Comparison of ENCODE assay signal across 36 cellular contexts in the genomic region with DNA sequence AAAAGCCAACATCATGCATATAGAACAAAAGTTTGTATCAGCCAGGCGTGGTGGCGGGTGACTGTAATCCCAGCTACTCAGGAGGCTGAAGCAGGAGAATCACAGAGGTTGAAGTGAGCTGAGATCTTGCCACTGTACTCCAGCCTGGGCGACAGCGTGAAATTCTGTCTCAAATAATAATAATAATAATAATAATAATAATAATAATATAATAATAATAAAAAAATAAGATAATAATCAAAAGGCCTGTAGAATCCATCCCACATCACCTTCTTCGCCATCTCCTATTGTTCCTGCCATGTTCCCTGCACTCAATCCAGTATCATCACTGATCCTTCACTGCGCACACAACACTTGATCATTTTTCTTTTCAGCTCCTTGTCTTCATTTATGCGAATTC.
"Had no signal": no experiment of that assay in that cellular context is flagged by ENCODE, and none has a peak within 500 bp of the region (broad histone marks: within the 10 kb centered on the region; RNA-seq: fewer than 3 reads in every experiment).

No MANE protein-coding gene starts in this region.

- H3K4me3 Mint-ChIP-seq: activated naive CD4-positive, alpha-beta T cell treated with anti-CD3 and anti-CD28 coated beads for 36 hours; activated naive CD4-positive, alpha-beta T cell treated with anti-CD3 and anti-CD28 coated beads, Interleukin-2, amount 10 ng/mL, durations not matched to agents 7 days and 5 days; activated naive CD4-positive, alpha-beta T cell treated with anti-CD3 and anti-CD28 coated beads, Interleukin-2, amount 50 U/mL, for 24 hours; activated naive CD8-positive, alpha-beta T cell; activated naive CD8-positive, alpha-beta T cell treated with anti-CD3 and anti-CD28 coated beads for 36 hours; activated naive CD8-positive, alpha-beta T cell treated with anti-CD3 and anti-CD28 coated beads, Interleukin-2, amount 10 ng/mL, durations not matched to agents 7 days and 5 days; activated naive CD8-positive, alpha-beta T cell treated with anti-CD3 and anti-CD28 coated beads, Interleukin-2, amount 50 U/mL, for 24 hours; activated T-cell treated with anti-CD3 and anti-CD28 coated beads, Interleukin-2, amount 50 U/mL, for 4 hours; activated T-cell treated with anti-CD3 and anti-CD28 coated beads, Interleukin-2, amount 50 U/mL, for 72 hours; activated T-helper 1 cell treated with anti-CD3 and anti-CD28 coated beads, Interleukin-12 subunit alpha, Interleukin-12 subunit beta, Interleukin-2, Interleukin-4 antibody, amounts not matched to agents 30 ng/mL and 10 ng/mL and 1 ng/mL, durations not matched to agents 14 hours and 24 hours and 36 hours; activated T-helper 17 cell treated with anti-CD3 and anti-CD28 coated beads, Interleukin-2, amount 50 U/mL, for 72 hours; brain; central memory CD8-positive, alpha-beta T cell had no signal

- H3K4me1 ChIP-seq: adrenal gland, ascending aorta, body of pancreas, breast epithelium had no signal

- H3K27ac Mint-ChIP-seq: activated naive CD4-positive, alpha-beta T cell treated with anti-CD3 and anti-CD28 coated beads for 36 hours; activated naive CD4-positive, alpha-beta T cell treated with anti-CD3 and anti-CD28 coated beads, Interleukin-2, amount 10 ng/mL, durations not matched to agents 7 days and 5 days; activated naive CD4-positive, alpha-beta T cell treated with anti-CD3 and anti-CD28 coated beads, Interleukin-2, amount 50 U/mL, for 24 hours; activated naive CD4-positive, alpha-beta T cell treated with anti-CD3 and anti-CD28 coated beads, Interleukin-2, amount 50 U/mL, for 72 hours; activated naive CD8-positive, alpha-beta T cell; activated naive CD8-positive, alpha-beta T cell treated with anti-CD3 and anti-CD28 coated beads for 36 hours; activated naive CD8-positive, alpha-beta T cell treated with anti-CD3 and anti-CD28 coated beads, Interleukin-2, amount 10 ng/mL, durations not matched to agents 7 days and 5 days; activated naive CD8-positive, alpha-beta T cell treated with anti-CD3 and anti-CD28 coated beads, Interleukin-2, amount 50 U/mL, for 24 hours; activated T-cell treated with anti-CD3 and anti-CD28 coated beads, Interleukin-2, amount 50 U/mL, for 72 hours; activated T-helper 1 cell treated with anti-CD3 and anti-CD28 coated beads, Interleukin-12 subunit alpha, Interleukin-12 subunit beta, Interleukin-2, Interleukin-4 antibody, amounts not matched to agents 30 ng/mL and 10 ng/mL and 1 ng/mL, durations not matched to agents 14 hours and 24 hours and 36 hours; activated T-helper 17 cell treated with anti-CD3 and anti-CD28 coated beads, Interleukin-2, amount 50 U/mL, for 72 hours; activated T-helper 2 cell treated with anti-CD3 and anti-CD28 coated beads, Interferon-gamma antibody, Interleukin-2, Interleukin-4, amounts not matched to agents 10 μg/mL and 5 μg/mL and 100 μg/mL, durations not matched to agents 14 hours and 24 hours and 36 hours; brain had no signal

- H3K36me3 ChIP-seq: adrenal gland, ascending aorta, brain microvascular endothelial cell, breast epithelium, cardiac muscle cell had no signal

- H3K9me3 Mint-ChIP-seq: activated naive CD4-positive, alpha-beta T cell treated with anti-CD3 and anti-CD28 coated beads for 36 hours; activated naive CD4-positive, alpha-beta T cell treated with anti-CD3 and anti-CD28 coated beads, Interleukin-2, amount 10 ng/mL, durations not matched to agents 7 days and 5 days; activated naive CD4-positive, alpha-beta T cell treated with anti-CD3 and anti-CD28 coated beads, Interleukin-2, amount 50 U/mL, for 24 hours; activated naive CD8-positive, alpha-beta T cell treated with anti-CD3 and anti-CD28 coated beads for 36 hours; activated naive CD8-positive, alpha-beta T cell treated with anti-CD3 and anti-CD28 coated beads, Interleukin-2, amount 10 ng/mL, durations not matched to agents 7 days and 5 days; activated naive CD8-positive, alpha-beta T cell treated with anti-CD3 and anti-CD28 coated beads, Interleukin-2, amount 50 U/mL, for 24 hours; activated T-cell treated with anti-CD3 and anti-CD28 coated beads, Interleukin-2, amount 50 U/mL, for 4 hours; activated T-helper 1 cell treated with anti-CD3 and anti-CD28 coated beads, Interleukin-12 subunit alpha, Interleukin-12 subunit beta, Interleukin-2, Interleukin-4 antibody, amounts not matched to agents 30 ng/mL and 10 ng/mL and 1 ng/mL, durations not matched to agents 14 hours and 24 hours and 36 hours; activated T-helper 17 cell treated with anti-CD3 and anti-CD28 coated beads, Interleukin-2, amount 50 U/mL, for 72 hours; activated T-helper 2 cell treated with anti-CD3 and anti-CD28 coated beads, Interferon-gamma antibody, Interleukin-2, Interleukin-4, amounts not matched to agents 10 μg/mL and 5 μg/mL and 100 μg/mL, durations not matched to agents 14 hours and 24 hours and 36 hours; brain had no signal

- DNase-seq: activated effector memory CD4-positive, alpha-beta T cell treated with anti-CD3 and anti-CD28 coated beads, Interleukin-2, amount 50 U/mL, for 16 hours; activated effector memory CD4-positive, alpha-beta T cell treated with Interleukin-2 at 50 U/mL for 16 hours; activated gamma-delta T cell; activated gamma-delta T cell treated with Interleukin-2 at 50 U/mL for 16 hours; activated naive CD4-positive, alpha-beta T cell; activated naive CD4-positive, alpha-beta T cell treated with anti-CD3 and anti-CD28 coated beads for 36 hours; activated naive CD4-positive, alpha-beta T cell treated with anti-CD3 and anti-CD28 coated beads, Interleukin-2, amount 10 ng/mL, durations not matched to agents 7 days and 5 days; activated naive CD4-positive, alpha-beta T cell treated with anti-CD3 and anti-CD28 coated beads, Interleukin-2, amount 50 U/mL, for 16 hours; activated naive CD4-positive, alpha-beta T cell treated with Interleukin-2 at 50 U/mL for 16 hours; activated naive CD8-positive, alpha-beta T cell treated with anti-CD3 and anti-CD28 coated beads for 36 hours; activated naive CD8-positive, alpha-beta T cell treated with anti-CD3 and anti-CD28 coated beads, Interleukin-2, amount 10 ng/mL, durations not matched to agents 7 days and 5 days; activated naive CD8-positive, alpha-beta T cell treated with anti-CD3 and anti-CD28 coated beads, Interleukin-2, amount 50 U/mL, for 24 hours; activated T-cell treated with anti-CD3 and anti-CD28 coated beads, Interleukin-2, amount 50 U/mL, for 4 hours; activated T-cell treated with anti-CD3 and anti-CD28 coated beads, Interleukin-2, amount 50 U/mL, for 48 hours; activated T-cell treated with anti-CD3 and anti-CD28 coated beads, Interleukin-2, amount 50 U/mL, for 72 hours; adrenal gland; amniotic stem cell; amygdala; anterior cingulate cortex; aorta; body of pancreas; brain microvascular endothelial cell; caudate nucleus; central memory CD4-positive, alpha-beta T cell; cerebellar nuclear complex had no signal

- H3K4me3 ChIP-seq: adrenal gland, ascending aorta, body of pancreas, breast epithelium, cardiac muscle cell had no signal

- H3K36me3 Mint-ChIP-seq: activated naive CD4-positive, alpha-beta T cell treated with anti-CD3 and anti-CD28 coated beads, Interleukin-2, amount 10 ng/mL, durations not matched to agents 7 days and 5 days; activated naive CD4-positive, alpha-beta T cell treated with anti-CD3 and anti-CD28 coated beads, Interleukin-2, amount 50 U/mL, for 24 hours; activated naive CD4-positive, alpha-beta T cell treated with anti-CD3 and anti-CD28 coated beads, Interleukin-2, amount 50 U/mL, for 72 hours; activated naive CD8-positive, alpha-beta T cell; activated naive CD8-positive, alpha-beta T cell treated with anti-CD3 and anti-CD28 coated beads for 36 hours; activated naive CD8-positive, alpha-beta T cell treated with anti-CD3 and anti-CD28 coated beads, Interleukin-2, amount 10 ng/mL, durations not matched to agents 7 days and 5 days; brain had no signal

- ATAC-seq: activated naive CD4-positive, alpha-beta T cell treated with anti-CD3 and anti-CD28 coated beads, Interleukin-2, amount 50 U/mL, for 72 hours; activated naive CD8-positive, alpha-beta T cell treated with anti-CD3 and anti-CD28 coated beads, Interleukin-2, amount 50 U/mL, for 24 hours; activated T-cell treated with anti-CD3 and anti-CD28 coated beads, Interleukin-2, amount 50 U/mL, for 4 hours; activated T-cell treated with anti-CD3 and anti-CD28 coated beads, Interleukin-2, amount 50 U/mL, for 72 hours; activated T-helper 17 cell treated with anti-CD3 and anti-CD28 coated beads, Interleukin-2, amount 50 U/mL, for 72 hours; body of pancreas had no signal

- H3K27ac ChIP-seq: adrenal gland, ascending aorta, body of pancreas, brain microvascular endothelial cell, breast epithelium, cardiac muscle cell had no signal

- H3K27me3 Mint-ChIP-seq: activated naive CD4-positive, alpha-beta T cell treated with anti-CD3 and anti-CD28 coated beads, Interleukin-2, amount 10 ng/mL, durations not matched to agents 7 days and 5 days; activated naive CD4-positive, alpha-beta T cell treated with anti-CD3 and anti-CD28 coated beads, Interleukin-2, amount 50 U/mL, for 24 hours; activated naive CD8-positive, alpha-beta T cell; activated naive CD8-positive, alpha-beta T cell treated with anti-CD3 and anti-CD28 coated beads for 36 hours; activated naive CD8-positive, alpha-beta T cell treated with anti-CD3 and anti-CD28 coated beads, Interleukin-2, amount 10 ng/mL, durations not matched to agents 7 days and 5 days; central memory CD8-positive, alpha-beta T cell had no signal

- H3K27me3 ChIP-seq: adrenal gland, ascending aorta, body of pancreas, brain microvascular endothelial cell, breast epithelium, cardiac muscle cell had no signal

- H3K4me1 Mint-ChIP-seq: activated naive CD4-positive, alpha-beta T cell treated with anti-CD3 and anti-CD28 coated beads, Interleukin-2, amount 10 ng/mL, durations not matched to agents 7 days and 5 days; activated naive CD4-positive, alpha-beta T cell treated with anti-CD3 and anti-CD28 coated beads, Interleukin-2, amount 50 U/mL, for 24 hours; activated naive CD8-positive, alpha-beta T cell treated with anti-CD3 and anti-CD28 coated beads for 36 hours; activated naive CD8-positive, alpha-beta T cell treated with anti-CD3 and anti-CD28 coated beads, Interleukin-2, amount 10 ng/mL, durations not matched to agents 7 days and 5 days; activated naive CD8-positive, alpha-beta T cell treated with anti-CD3 and anti-CD28 coated beads, Interleukin-2, amount 50 U/mL, for 24 hours; activated T-helper 17 cell treated with anti-CD3 and anti-CD28 coated beads, Interleukin-2, amount 50 U/mL, for 72 hours; brain; central memory CD8-positive, alpha-beta T cell had no signal

- H3K9me3 ChIP-seq: adrenal gland, ascending aorta, body of pancreas, breast epithelium had no signal
